Comparison of ENCODE assay signal across 10 cellular contexts in genomic region chr7:28411876-28412662, GRCh38. TPM values are rescaled to one million over a fixed set of nuclear protein-coding genes. Genes with fewer than 3 reads are reported as not detected.
DNase-seq lines count a peak whose midpoint lies in the region; ATAC-seq, FAIRE-seq and TF ChIP-seq lines count a peak whose summit lies in the region.
"Had no signal": no experiment of that assay in that cellular context is flagged by ENCODE, and none has a peak within 500 bp of the region (broad histone marks: within the 10 kb centered on the region; RNA-seq: fewer than 3 reads in every experiment).

Gene CREB5, plus strand, starts transcription at chr7:28412518. Its CDS starts 397 bp downstream, at chr7:28412915.

- TF ChIP-seq CTCF in NB4 (IDR thresholded peaks at IDR 0.05; ENCODE audit: low read depth, low read length) (peak; percentile 11), endothelial cell of umbilical vein (IDR thresholded peaks at IDR 0.05; ENCODE audit: extremely low read depth in 1 of 2, insufficient read depth in 1 of 2, low read depth in 1 of 2, low read length in 2 of 2) (no peak), omental fat pad (IDR thresholded peaks at IDR 0.05) (no peak)

- no peaks in the 10 kb centered on the region for H3K79me2 ChIP-seq in endothelial cell of umbilical vein (ENCODE audit: control insufficient read depth, insufficient read depth, low read length)

- DNase-seq in Caki2 (ENCODE audit: low read depth) (peak; percentile 66), NB4 (ENCODE audit: low read depth) (no peak), endothelial cell of umbilical vein (ENCODE audit: low read depth, low spot score) (no peak), omental fat pad (ENCODE audit: low spot score) (no peak), GM19240 (ENCODE audit: insufficient read length, low spot score) (no peak), cortex of kidney (lab: John Stamatoyannopoulos, UW) (no peak)
- DNase-seq: NCI-H524 treated with DMSO at 0.1 percent for 48 hours had no signal

- intact Hi-C loops in endothelial cell of umbilical vein (cut with micrococcal nuclease): loop anchor here (1.0 kb wide), 1 partner anchor 214 kb away; no protein-coding TSS in a partner anchor

- no peaks in the 10 kb centered on the region for H3K9me1 ChIP-seq in endothelial cell of umbilical vein (replicated peaks; ENCODE audit: control insufficient read depth, extremely low read depth, insufficient read depth, low read length)

- POLR2A ChIA-PET in endothelial cell of umbilical vein (lab: Charles Lee): no interaction called here

- no peak within 1 kb of the TSS for H3K9ac ChIP-seq in endothelial cell of umbilical vein (replicated peaks; ENCODE audit: extremely low read depth, insufficient read depth, low read length)

- no peaks in the 10 kb centered on the region for H3K36me3 ChIP-seq in endothelial cell of umbilical vein (ENCODE audit: control insufficient read depth in 2 of 2, extremely low read depth in 1 of 2, insufficient read depth in 2 of 2, low read length in 2 of 2)

- ATAC-seq in omental fat pad (ENCODE audit: low FRiP score) (no peak), HG03095 (IDR thresholded peaks at IDR 0.05; ENCODE audit: unreplicated experiment) (no peak), GM18867 (IDR thresholded peaks at IDR 0.05; ENCODE audit: unreplicated experiment) (no peak)

- H3K4me3 ChIP-seq in NB4 (ENCODE audit: low read depth, low read length) (no peak within 1 kb of the TSS), endothelial cell of umbilical vein (replicated peaks in 1 of 3; ENCODE audit: insufficient read depth in 1 of 3, low read depth in 1 of 3, low read length in 3 of 3) (peak within 1 kb of the TSS in 1 of 3 experiments; percentile 74)

- BruUV-seq in endothelial cell of umbilical vein (replicated peaks; lab: Mats Ljungman, UMichigan): no TSS peak

- H3K9me3 ChIP-seq in endothelial cell of umbilical vein (replicated peaks; ENCODE audit: control insufficient read depth, insufficient read depth, low read length): no peaks in the 10 kb centered on the region

- no peak within 1 kb of the TSS for H3K27ac ChIP-seq in endothelial cell of umbilical vein (ENCODE audit: insufficient read depth, low read depth, low read length)
- H3K27ac ChIP-seq: epithelial cell of prostate had no signal

- H3K27me3 ChIP-seq in endothelial cell of umbilical vein (ENCODE audit: control insufficient read depth in 2 of 2, insufficient read depth in 2 of 2, low read length in 2 of 2): peaks cover 0 to 2% of the 10 kb centered on the region in 2 experiments

- in situ Hi-C loops in Caki2 (cut with HindIII; ENCODE audit: low pct_unique_long_range_greater_than_20kb, low sequenced_read_pairs): no loop called here

- no peaks in the 10 kb centered on the region for H4K20me1 ChIP-seq in endothelial cell of umbilical vein (replicated peaks; ENCODE audit: control insufficient read depth, extremely low read depth, insufficient read depth, low read length)

- H2AFZ ChIP-seq in endothelial cell of umbilical vein (ENCODE audit: low read depth, low read length): no peak within 1 kb of the TSS

- peaks cover 15% of the 10 kb centered on the region for H3K4me1 ChIP-seq in endothelial cell of umbilical vein (ENCODE audit: control insufficient read depth, extremely low read depth, insufficient read depth, low read length)

- CTCF ChIA-PET in endothelial cell of umbilical vein (lab: Charles Lee): interaction anchor here (0.8 to 1.2 kb wide), 2 partner anchors 198 to 216 kb away, joined by 3 read pairs; no protein-coding TSS in a partner anchor

- no peak for FAIRE-seq in endothelial cell of umbilical vein (lab: Jason Lieb, UNC)

- TF ChIP-seq POLR2A in NB4 (IDR thresholded peaks at IDR 0.05; ENCODE audit: extremely low read depth, insufficient read length) (no peak), endothelial cell of umbilical vein (IDR thresholded peaks at IDR 0.05; ENCODE audit: low read depth, low read length) (no peak)

- no peak within 1 kb of the TSS for H3K4me2 ChIP-seq in endothelial cell of umbilical vein (ENCODE audit: insufficient read depth, low read length)

- dilution Hi-C loops in endothelial cell of umbilical vein (cut with MboI; ENCODE audit: extremely low pct_ligation_motif_present, low sequenced_read_pairs): no loop called here

TF ChIP-seq in endothelial cell of umbilical vein, 7 proteins besides CTCF, POLR2A, EP300 and RAD21:
- TF ChIP-seq JUN (IDR thresholded peaks at IDR 0.05; ENCODE audit: borderline replicate concordance, insufficient read depth, insufficient read length, low read depth): no peak
- no peak for TF ChIP-seq POLR2AphosphoS5 (IDR thresholded peaks at IDR 0.05; ENCODE audit: insufficient read depth, low read depth, low read length)
- TF ChIP-seq FOS (IDR thresholded peaks at IDR 0.05; ENCODE audit: borderline replicate concordance, insufficient read depth, low read length): no peak
- no peak for TF ChIP-seq MYC (IDR thresholded peaks at IDR 0.05; ENCODE audit: low read depth, low read length)
- TF ChIP-seq GATA2 (IDR thresholded peaks at IDR 0.05; ENCODE audit: insufficient read depth, insufficient read length, low read depth, low read length): no peak
- no peak for TF ChIP-seq EZH2 (IDR thresholded peaks at IDR 0.05; ENCODE audit: borderline replicate concordance, low read depth, low read length, severe bottlenecking)
- TF ChIP-seq MAX (IDR thresholded peaks at IDR 0.05; ENCODE audit: insufficient read depth, insufficient read length): no peak
TF ChIP-seq in endothelial cell of umbilical vein: peak in this region for 0.

RNA-seq across cellular contexts. Expression of gene CREB5, which starts in this region (rescaled TPM):
- total RNA-seq in Caki2 (2014; rRNA removed; shearing (Covaris generic); ENCODE audit: low replicate concordance): 15.2 and 28.2 TPM in 2 replicates
- total RNA-seq in endothelial cell of umbilical vein: 13.8 and 19.6 TPM in 2 replicates
- 28.4 and 32.7 TPM in 2 replicates for polyA plus RNA-seq in endothelial cell of umbilical vein
- 11.2 and 11.9 TPM in 2 replicates for polyA plus RNA-seq in endothelial cell of umbilical vein (2011; cell fraction: cytosol; rRNA removed)
- 61.3 and 61.6 TPM in 2 replicates for polyA plus RNA-seq in endothelial cell of umbilical vein (2011; cell fraction: nucleus; rRNA removed)
- polyA plus RNA-seq in endothelial cell of umbilical vein (2012): 6.4 TPM in 2 replicates
- polyA minus RNA-seq in endothelial cell of umbilical vein: 55.3 and 77.5 TPM in 2 replicates
- polyA minus RNA-seq in endothelial cell of umbilical vein (2011; cell fraction: cytosol; rRNA and poly(A)+ RNA removed): not detected
- 149 and 150 TPM in 2 replicates for polyA minus RNA-seq in endothelial cell of umbilical vein (2011; cell fraction: nucleus; rRNA and poly(A)+ RNA removed)
- 10 to 100 TPM; 27.9 to 87.0 (median 42.9) TPM for total RNA-seq in omental fat pad
